In the genomic region with DNA sequence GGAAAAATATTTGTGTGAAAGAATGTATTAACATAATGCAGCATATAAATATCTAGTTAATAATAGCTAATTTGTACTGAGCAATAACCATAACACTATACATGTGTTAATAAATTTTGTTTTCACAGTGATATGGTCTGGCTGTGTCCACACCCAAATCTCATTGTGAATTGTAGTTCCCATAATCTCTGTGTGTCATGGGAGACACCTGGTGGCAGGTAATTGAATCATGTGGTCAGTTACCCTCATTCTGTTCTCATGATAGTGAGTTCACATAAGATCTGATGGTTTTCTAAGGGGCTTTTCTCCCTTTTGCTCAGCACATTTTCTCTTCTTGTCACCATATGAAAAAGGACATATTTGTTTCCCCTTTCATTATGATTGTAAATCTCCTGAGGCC, we compare ENCODE assay signal across 20 cellular contexts. TPM values are rescaled to one million over a fixed set of nuclear protein-coding genes. Genes with fewer than 3 reads are reported as not detected.
"Had no signal": no experiment of that assay in that cellular context is flagged by ENCODE, and none has a peak within 500 bp of the region (broad histone marks: within the 10 kb centered on the region; RNA-seq: fewer than 3 reads in every experiment).

No MANE protein-coding gene starts in this region.

RNA-seq across cellular contexts. Expression of a gene that starts 30.3 kb away (rescaled TPM):
- total RNA-seq: activated CD4-positive, alpha-beta memory T cell treated with anti-CD3 and anti-CD28 coated beads for 36 hours; activated CD4-positive, alpha-beta T cell treated with anti-CD3 and anti-CD28 coated beads, Interleukin-2, amount 10 ng/mL, durations not matched to agents 24 days and 14 days; activated CD8-positive, alpha-beta memory T cell treated with anti-CD3 and anti-CD28 coated beads for 36 hours; activated naive CD4-positive, alpha-beta T cell treated with anti-CD3 and anti-CD28 coated beads for 36 hours; activated naive CD8-positive, alpha-beta T cell treated with anti-CD3 and anti-CD28 coated beads for 36 hours; activated T-helper 1 cell treated with anti-CD3 and anti-CD28 coated beads, Interleukin-12 subunit alpha, Interleukin-12 subunit beta, Interleukin-2, Interleukin-4 antibody, amounts not matched to agents 30 ng/mL and 10 ng/mL and 1 ng/mL, durations not matched to agents 14 hours and 24 hours and 36 hours; ascending aorta; cardiac muscle cell; colonic mucosa; dermis microvascular lymphatic vessel endothelial cell; gastrocnemius medialis; hepatocyte; lower leg skin; mesothelial cell of epicardium; osteocyte; posterior vena cava; renal cortical epithelial cell; sciatic nerve; transverse colon; urinary bladder had no signal
- polyA plus RNA-seq: cardiac muscle cell, hepatocyte, urinary bladder had no signal
